In genomic region chr2:236862961-236863728, GRCh38 we compare ENCODE assay signal across 9 cellular contexts.
A peak's percentile ranks its signal among the peaks of the same experiment; 100 is the strongest.
DNase-seq lines count a peak whose midpoint lies in the region; ATAC-seq, FAIRE-seq and TF ChIP-seq lines count a peak whose summit lies in the region.
"Had no signal": no experiment of that assay in that cellular context is flagged by ENCODE, and none has a peak within 500 bp of the region (broad histone marks: within the 10 kb centered on the region; RNA-seq: fewer than 3 reads in every experiment).

No MANE protein-coding gene starts in this region.

- no peaks in the 10 kb centered on the region for H3K4me1 Mint-ChIP-seq in CD8-positive, alpha-beta memory T cell

- peak overlapping the region; percentile 10 for H3K9ac ChIP-seq in keratinocyte (ENCODE audit: control insufficient read depth, extremely low read depth, insufficient read depth, low read length)

- H3K9me1 ChIP-seq in keratinocyte (ENCODE audit: control insufficient read depth, extremely low read depth, insufficient read depth, low read length), result no peaks in the 10 kb centered on the region

- intact Hi-C loops in Right ventricle myocardium inferior (cut with DNase I), result no loop called here

- no peak for ATAC-seq in Right ventricle myocardium inferior

- no peaks in the 10 kb centered on the region for H3F3A ChIP-seq in DOHH2 (ENCODE audit: control insufficient read depth, insufficient read depth)

- peaks cover 14% of the 10 kb centered on the region; the same call in 1 of the 2 replicates for H3K9me3 ChIP-seq in DOHH2 (ENCODE audit: control insufficient read depth, insufficient read depth, low read length)
- no peaks in the 10 kb centered on the region for H3K9me3 ChIP-seq in keratinocyte (ENCODE audit: control insufficient read depth, low read depth, low read length)
- H3K9me3 ChIP-seq in CD8-positive, alpha-beta memory T cell (ENCODE audit: low read length), result no peaks in the 10 kb centered on the region

- H3K79me2 ChIP-seq in DOHH2 (ENCODE audit: control insufficient read depth, low read length), result no peaks in the 10 kb centered on the region
- H3K79me2 ChIP-seq in keratinocyte (ENCODE audit: control insufficient read depth, insufficient read depth, low read length), result no peaks in the 10 kb centered on the region

- FAIRE-seq in RCC 7860 (lab: Jason Lieb, UNC) (peak; percentile 98), keratinocyte (lab: Jason Lieb, UNC) (peak; percentile 94)

- H3K4me2 ChIP-seq in DOHH2 (ENCODE audit: low read length), result peak overlapping the region; percentile 39
- no peak overlapping the region for H3K4me2 ChIP-seq in keratinocyte (ENCODE audit: control insufficient read depth, extremely low read depth, insufficient read depth, low read depth, low read length)

- H3K36me3 Mint-ChIP-seq in CD8-positive, alpha-beta memory T cell, result peaks cover 0 to 14% (median 0%) of the 10 kb centered on the region in 3 donors

- H3K9me3 Mint-ChIP-seq in CD8-positive, alpha-beta memory T cell, result peaks cover 0 to 6% (median 3%) of the 10 kb centered on the region in 5 donors

- no peak overlapping the region for H3K27ac Mint-ChIP-seq in CD8-positive, alpha-beta memory T cell

- H3K4me1 ChIP-seq in DOHH2 (ENCODE audit: control insufficient read depth, low read length) (peaks cover 23% of the 10 kb centered on the region), keratinocyte (ENCODE audit: control insufficient read depth, extremely low read depth, insufficient read depth, low read length) (peaks cover 22% of the 10 kb centered on the region)
- H3K4me1 ChIP-seq in CD8-positive, alpha-beta memory T cell (ENCODE audit: insufficient read depth, low read length), result no peaks in the 10 kb centered on the region

- H4K20me1 ChIP-seq in DOHH2 (ENCODE audit: control insufficient read depth, insufficient read depth, low read depth, low read length) (no peaks in the 10 kb centered on the region), keratinocyte (ENCODE audit: control insufficient read depth, extremely low read depth, insufficient read depth, low read length) (no peaks in the 10 kb centered on the region)

- H2AFZ ChIP-seq in keratinocyte (ENCODE audit: control insufficient read depth, low read length), result no peak overlapping the region

- H3K27me3 ChIP-seq in DOHH2 (ENCODE audit: control insufficient read depth, low read length) (no peaks in the 10 kb centered on the region), keratinocyte (ENCODE audit: control insufficient read depth, extremely low read depth, insufficient read depth, low read length) (no peaks in the 10 kb centered on the region)
- H3K27me3 ChIP-seq in CD8-positive, alpha-beta memory T cell (ENCODE audit: insufficient read depth, low read length, poor library complexity, severe bottlenecking), result no peaks in the 10 kb centered on the region

- DNase-seq in HFF-Myc (ENCODE audit: extremely low read depth, low read depth), result peak; percentile 90
- DNase-seq in RCC 7860 (ENCODE audit: low spot score), result peak; percentile 94
- peak; percentile 26 for DNase-seq in keratinocyte (ENCODE audit: low read depth, low spot score)
- no peak for DNase-seq in SKM-1 (lab: John Stamatoyannopoulos, UW; ENCODE audit: unreplicated experiment)
- no peak for DNase-seq in Right ventricle myocardium inferior (ENCODE audit: missing footprints)
- no peak for DNase-seq in CD8-positive, alpha-beta memory T cell
- no peak for DNase-seq in activated CD4-positive, alpha-beta T cell treated with anti-CD3 and anti-CD28 coated beads for 1 hour
- DNase-seq: activated CD4-positive, CD25-positive, alpha-beta regulatory T cell treated with anti-CD3 and anti-CD28 coated beads, Interleukin-2, amount 50 U/mL, for 72 hours had no signal

- H3K9me2 ChIP-seq in DOHH2 (replicated peaks; ENCODE audit: control insufficient read depth, low read length), result no peaks in the 10 kb centered on the region

- H3K36me3 ChIP-seq in DOHH2 (ENCODE audit: control insufficient read depth, low read length) (no peaks in the 10 kb centered on the region), keratinocyte (ENCODE audit: control insufficient read depth in 2 of 2, extremely low read depth in 1 of 2, insufficient read depth in 2 of 2, low read length in 2 of 2) (no peaks in the 10 kb centered on the region)
- H3K36me3 ChIP-seq in CD8-positive, alpha-beta memory T cell (ENCODE audit: insufficient read depth, low read length), result no peaks in the 10 kb centered on the region

- peak overlapping the region; percentile 56 for H3K27ac ChIP-seq in DOHH2 (ENCODE audit: low read depth, low read length)
- peak overlapping the region; percentile 46 for H3K27ac ChIP-seq in keratinocyte (ENCODE audit: control insufficient read depth, insufficient read depth, low read length)
- H3K27ac ChIP-seq in CD8-positive, alpha-beta memory T cell (ENCODE audit: low read depth, low read length), result no peak overlapping the region

- dilution Hi-C loops in keratinocyte (cut with MboI; ENCODE audit: extremely low pct_ligation_motif_present, low sequenced_read_pairs), result no loop called here

- peak overlapping the region; percentile 19 for H3K4me3 ChIP-seq in DOHH2 (ENCODE audit: low read length)
- no peak overlapping the region for H3K4me3 ChIP-seq in HFF-Myc (replicated peaks; ENCODE audit: low read depth, low read length)
- no peak overlapping the region for H3K4me3 ChIP-seq in keratinocyte (ENCODE audit: control insufficient read depth in 2 of 3, extremely low read depth in 1 of 3, insufficient read depth in 2 of 3, low read depth in 1 of 3, low read length in 3 of 3)
- no peak overlapping the region for H3K4me3 ChIP-seq in CD8-positive, alpha-beta memory T cell (ENCODE audit: low read length)

- CTCF ChIA-PET in CD8-positive, alpha-beta memory T cell (lab: Charles Lee), result no interaction called here

- POLR2A ChIA-PET in CD8-positive, alpha-beta memory T cell (lab: Charles Lee), result no interaction called here

- H3K4me3 Mint-ChIP-seq in CD8-positive, alpha-beta memory T cell, result no peak overlapping the region

- TF ChIP-seq CTCF in DOHH2 (IDR thresholded peaks at IDR 0.05; ENCODE audit: low read depth, low read length, poor library complexity, severe bottlenecking) (no peak), HFF-Myc (IDR thresholded peaks at IDR 0.05; ENCODE audit: low read depth, low read length, missing control alignments) (no peak), keratinocyte (optimal IDR thresholded peaks at IDR 0.05 in 1 of 3, IDR thresholded peaks at IDR 0.05 in 1 of 3, conservative IDR thresholded peaks at IDR 0.05 in 1 of 3; ENCODE audit: extremely low read depth in 1 of 3, insufficient read depth in 2 of 3, low read length in 3 of 3) (no peak)

- peaks cover 4% of the 10 kb centered on the region in 2 donors for H3K27me3 Mint-ChIP-seq in CD8-positive, alpha-beta memory T cell

Comparison
In these comparisons a context has a peak if more than half of its experiments do, and no peak if none do; other contexts are left out.
1. DNase-seq: peak in HFF-Myc (single experiment), RCC 7860 (single experiment) and keratinocyte (single experiment); none in SKM-1 (single experiment), Right ventricle myocardium inferior (single experiment), CD8-positive, alpha-beta memory T cell (0 of 5) and activated CD4-positive, alpha-beta T cell treated with anti-CD3 and anti-CD28 coated beads for 1 hour (single experiment).